In genomic region chr10:114288424-114289095, GRCh38 we compare ENCODE assay signal across 21 cellular contexts. TPM values are rescaled to one million over a fixed set of nuclear protein-coding genes. Genes with fewer than 3 reads are reported as not detected.
DNase-seq lines count a peak whose midpoint lies in the region; ATAC-seq and TF ChIP-seq lines count a peak whose summit lies in the region.
"Had no signal": no experiment of that assay in that cellular context is flagged by ENCODE, and none has a peak within 500 bp of the region (broad histone marks: within the 10 kb centered on the region; RNA-seq: fewer than 3 reads in every experiment).

No MANE protein-coding gene starts in this region.

- TF ChIP-seq EP300 in Ishikawa (IDR thresholded peaks at IDR 0.05; ENCODE audit: borderline replicate concordance) (0 out of 2 replicates have a peak, but pooled peaks have one; percentile 23), esophagus muscularis mucosa (IDR thresholded peaks at IDR 0.05) (no peak)

- DNase-seq in cardiac septum (ENCODE audit: low spot score) (peak; percentile 60), heart left ventricle (no peak), lower lobe of right lung (peak; percentile 34), sciatic nerve (ENCODE audit: low spot score) (peak; percentile 53), esophagus muscularis mucosa (ENCODE audit: extremely low spot score) (no peak), GM10248 (ENCODE audit: extremely low spot score) (no peak)
- no peak for DNase-seq in stimulated activated naive CD8-positive, alpha-beta T cell treated with anti-CD3 and anti-CD28 coated beads, Interleukin-15, amount 100 ng/mL, for 72 hours
- DNase-seq: BE2C; CD8-positive, alpha-beta memory T cell; DMS53; EL; H9; NCI-H1048; NCI-H1436; NCI-H1930; NCI-H345; NCI-H524 treated with DMSO at 0.1 percent for 48 hours; PC-9 had no signal

- no peaks in the 10 kb centered on the region for H3K9me3 Mint-ChIP-seq in stimulated activated naive CD8-positive, alpha-beta T cell treated with anti-CD3 and anti-CD28 coated beads, Interleukin-15, amount 100 ng/mL, for 72 hours
- H3K9me3 Mint-ChIP-seq: CD8-positive, alpha-beta memory T cell; H9 had no signal

- H3K27me3 ChIP-seq in heart left ventricle (no peaks in the 10 kb centered on the region), lower lobe of right lung (ENCODE audit: low read depth) (no peaks in the 10 kb centered on the region), esophagus muscularis mucosa (no peaks in the 10 kb centered on the region)
- H3K27me3 ChIP-seq: BE2C, SJSA1 had no signal

- TF ChIP-seq RAD21 in Ishikawa (IDR thresholded peaks at IDR 0.05; ENCODE audit: low read depth), result no peak

- no peaks in the 10 kb centered on the region for H3K27me3 Mint-ChIP-seq in stimulated activated naive CD8-positive, alpha-beta T cell treated with anti-CD3 and anti-CD28 coated beads, Interleukin-15, amount 100 ng/mL, for 72 hours

- peaks cover 0 to 22% (median 3%) of the 10 kb centered on the region in 12 donors for H3K4me1 ChIP-seq in heart left ventricle
- no peaks in the 10 kb centered on the region for H3K4me1 ChIP-seq in lower lobe of right lung
- peaks cover 0 to 8% (median 5%) of the 10 kb centered on the region in 4 donors for H3K4me1 ChIP-seq in esophagus muscularis mucosa
- H3K4me1 ChIP-seq: BE2C, SJSA1 had no signal

- H3K27ac Mint-ChIP-seq in stimulated activated naive CD8-positive, alpha-beta T cell treated with anti-CD3 and anti-CD28 coated beads, Interleukin-15, amount 100 ng/mL, for 72 hours, result no peak overlapping the region
- H3K27ac Mint-ChIP-seq: CD8-positive, alpha-beta memory T cell; H9 had no signal

- no peak overlapping the region for H3K27ac ChIP-seq in heart left ventricle
- H3K27ac ChIP-seq in lower lobe of right lung, result no peak overlapping the region
- no peak overlapping the region for H3K27ac ChIP-seq in esophagus muscularis mucosa (replicated peaks in 1 of 4)
- H3K27ac ChIP-seq: PC-9, SJSA1 had no signal

- no peak for TF ChIP-seq POLR2A in heart left ventricle (IDR thresholded peaks at IDR 0.05)
- TF ChIP-seq POLR2A in esophagus muscularis mucosa (IDR thresholded peaks at IDR 0.05; ENCODE audit: low read depth), result no peak

- H3K36me3 ChIP-seq in heart left ventricle (no peaks in the 10 kb centered on the region), lower lobe of right lung (no peaks in the 10 kb centered on the region), esophagus muscularis mucosa (peaks cover 0 to 3% (median 0%) of the 10 kb centered on the region in 4 donors)
- H3K36me3 ChIP-seq: BE2C, SJSA1 had no signal

- no peak overlapping the region for H3K4me3 Mint-ChIP-seq in stimulated activated naive CD8-positive, alpha-beta T cell treated with anti-CD3 and anti-CD28 coated beads, Interleukin-15, amount 100 ng/mL, for 72 hours
- H3K4me3 Mint-ChIP-seq: CD8-positive, alpha-beta memory T cell; H9 had no signal

- CTCF ChIA-PET in GM10248 (lab: Yijun Ruan, JAX), result interaction anchor here (1.0 to 6.2 kb wide), 2 partner anchors 9 to 15 kb away, joined by 3 to 31 read pairs; no protein-coding TSS in a partner anchor

- no peak for TF ChIP-seq CTCF in heart left ventricle (IDR thresholded peaks at IDR 0.05)
- no peak for TF ChIP-seq CTCF in lower lobe of right lung (IDR thresholded peaks at IDR 0.05)
- no peak for TF ChIP-seq CTCF in esophagus muscularis mucosa (IDR thresholded peaks at IDR 0.05)
- no peak for TF ChIP-seq CTCF in GM10248 (IDR thresholded peaks at IDR 0.05; ENCODE audit: control extremely low read depth, extremely low read depth, low read depth, missing control alignments)

- intact Hi-C loops in cardiac septum (cut with DNase I) (no loop called here), heart left ventricle (cut with DNase I) (no loop called here), lower lobe of right lung (cut with DNase I) (no loop called here), sciatic nerve (cut with DNase I) (no loop called here), esophagus muscularis mucosa (cut with DNase I) (no loop called here)

- no peak overlapping the region for H3K4me3 ChIP-seq in heart left ventricle
- H3K4me3 ChIP-seq in lower lobe of right lung, result no peak overlapping the region
- no peak overlapping the region for H3K4me3 ChIP-seq in esophagus muscularis mucosa
- H3K4me3 ChIP-seq: PC-9, SJSA1 had no signal

- no peaks in the 10 kb centered on the region for H3K4me1 Mint-ChIP-seq in stimulated activated naive CD8-positive, alpha-beta T cell treated with anti-CD3 and anti-CD28 coated beads, Interleukin-15, amount 100 ng/mL, for 72 hours
- H3K4me1 Mint-ChIP-seq: CD8-positive, alpha-beta memory T cell; H9 had no signal

- H3K9me3 ChIP-seq in heart left ventricle (no peaks in the 10 kb centered on the region), lower lobe of right lung (no peaks in the 10 kb centered on the region), esophagus muscularis mucosa (no peaks in the 10 kb centered on the region)
- H3K9me3 ChIP-seq: BE2C, SJSA1 had no signal

- 65 to 76% (median 69%) methylated on average over 9 to 11 of the region's 11 CpGs for whole genome bisulfite sequencing in heart left ventricle, 4 donors
- 54% methylated on average over 4 of the region's 11 CpGs for WGBS in esophagus muscularis mucosa

- ATAC-seq in heart left ventricle (no peak), lower lobe of right lung (no peak), sciatic nerve (peak; percentile 52)
- no peak for ATAC-seq in stimulated activated naive CD8-positive, alpha-beta T cell treated with anti-CD3 and anti-CD28 coated beads, Interleukin-15, amount 100 ng/mL, for 72 hours

- POLR2A ChIA-PET in GM10248 (lab: Yijun Ruan, JAX), result no interaction called here

TF ChIP-seq in Ishikawa, 13 proteins besides CTCF, POLR2A, EP300 and RAD21:
- TF ChIP-seq MAX (IDR thresholded peaks at IDR 0.05), result no peak
- TF ChIP-seq FOXM1 (IDR thresholded peaks at IDR 0.05; ENCODE audit: borderline replicate concordance, low read depth), result no peak
- 0 out of 2 replicates have a peak, but pooled peaks have one; percentile 4 for TF ChIP-seq TCF12 (IDR thresholded peaks at IDR 0.05; ENCODE audit: low read depth)

RNA-seq across cellular contexts. Expression of gene VWA2, which starts 49.5 kb away (rescaled TPM):
- total RNA-seq in cardiac septum (not detected), heart left ventricle (under 1 TPM in 1 of 9 donors, not detected in 8; 0.41 TPM), lower lobe of right lung (10.6 TPM), sciatic nerve (0.62 TPM), esophagus muscularis mucosa (under 1 TPM; under 0.01 to 0.52 (median 0.17) TPM)
- under 1 TPM in 1 of 2 donors, not detected in 1; 0.03 TPM for polyA plus RNA-seq in heart left ventricle
- total RNA-seq: CD8-positive, alpha-beta memory T cell; M059J; SJSA1 had no signal
- polyA plus RNA-seq: CD8-positive, alpha-beta memory T cell had no signal

Comparison
In these comparisons a context has a peak if more than half of its experiments do, and no peak if none do; other contexts are left out.
1. DNase-seq: peak in cardiac septum (single experiment), lower lobe of right lung (single experiment) and sciatic nerve (single experiment); none in heart left ventricle (0 of 5), esophagus muscularis mucosa (single experiment), GM10248 (single experiment) and stimulated activated naive CD8-positive, alpha-beta T cell treated with anti-CD3 and anti-CD28 coated beads, Interleukin-15, amount 100 ng/mL, for 72 hours (0 of 2).